Comparison of ENCODE assay signal across 1 cellular context in the genomic region with DNA sequence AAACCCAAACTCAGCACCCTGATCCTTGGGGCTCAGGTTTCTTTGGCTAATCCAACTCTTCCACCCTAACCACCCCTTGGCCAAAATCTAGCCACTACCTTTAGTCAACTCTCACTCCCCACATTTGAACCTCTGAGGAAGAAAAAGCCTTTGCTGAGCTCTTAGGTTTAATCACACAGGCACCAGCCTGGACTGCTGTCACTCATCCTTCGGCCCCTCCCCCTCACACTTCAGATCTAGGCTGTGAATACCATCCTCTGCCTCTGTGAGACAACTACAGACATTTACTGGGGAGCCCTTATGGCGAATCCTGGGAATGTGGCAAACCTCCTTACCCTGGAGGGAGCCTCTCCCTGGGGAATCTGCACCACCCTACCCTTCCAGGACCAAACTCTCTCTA.
TF ChIP-seq lines count a peak whose summit lies in the region.

No MANE protein-coding gene starts in this region.

TF ChIP-seq in HCT116, 20 proteins besides CTCF, POLR2A, EP300 and RAD21 (continued from another document):
- TF ChIP-seq CEBPB (IDR thresholded peaks at IDR 0.05; ENCODE audit: low read depth): no peak
- TF ChIP-seq, protein P1, sequence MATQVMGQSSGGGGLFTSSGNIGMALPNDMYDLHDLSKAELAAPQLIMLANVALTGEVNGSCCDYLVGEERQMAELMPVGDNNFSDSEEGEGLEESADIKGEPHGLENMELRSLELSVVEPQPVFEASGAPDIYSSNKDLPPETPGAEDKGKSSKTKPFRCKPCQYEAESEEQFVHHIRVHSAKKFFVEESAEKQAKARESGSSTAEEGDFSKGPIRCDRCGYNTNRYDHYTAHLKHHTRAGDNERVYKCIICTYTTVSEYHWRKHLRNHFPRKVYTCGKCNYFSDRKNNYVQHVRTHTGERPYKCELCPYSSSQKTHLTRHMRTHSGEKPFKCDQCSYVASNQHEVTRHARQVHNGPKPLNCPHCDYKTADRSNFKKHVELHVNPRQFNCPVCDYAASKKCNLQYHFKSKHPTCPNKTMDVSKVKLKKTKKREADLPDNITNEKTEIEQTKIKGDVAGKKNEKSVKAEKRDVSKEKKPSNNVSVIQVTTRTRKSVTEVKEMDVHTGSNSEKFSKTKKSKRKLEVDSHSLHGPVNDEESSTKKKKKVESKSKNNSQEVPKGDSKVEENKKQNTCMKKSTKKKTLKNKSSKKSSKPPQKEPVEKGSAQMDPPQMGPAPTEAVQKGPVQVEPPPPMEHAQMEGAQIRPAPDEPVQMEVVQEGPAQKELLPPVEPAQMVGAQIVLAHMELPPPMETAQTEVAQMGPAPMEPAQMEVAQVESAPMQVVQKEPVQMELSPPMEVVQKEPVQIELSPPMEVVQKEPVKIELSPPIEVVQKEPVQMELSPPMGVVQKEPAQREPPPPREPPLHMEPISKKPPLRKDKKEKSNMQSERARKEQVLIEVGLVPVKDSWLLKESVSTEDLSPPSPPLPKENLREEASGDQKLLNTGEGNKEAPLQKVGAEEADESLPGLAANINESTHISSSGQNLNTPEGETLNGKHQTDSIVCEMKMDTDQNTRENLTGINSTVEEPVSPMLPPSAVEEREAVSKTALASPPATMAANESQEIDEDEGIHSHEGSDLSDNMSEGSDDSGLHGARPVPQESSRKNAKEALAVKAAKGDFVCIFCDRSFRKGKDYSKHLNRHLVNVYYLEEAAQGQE (IDR thresholded peaks at IDR 0.05; ENCODE audit: low read depth): no peak
- no peak for TF ChIP-seq ZFX (IDR thresholded peaks at IDR 0.05)
- TF ChIP-seq ZNF274 (IDR thresholded peaks at IDR 0.05; ENCODE audit: low read depth, low read length): no peak
- TF ChIP-seq, protein P2, sequence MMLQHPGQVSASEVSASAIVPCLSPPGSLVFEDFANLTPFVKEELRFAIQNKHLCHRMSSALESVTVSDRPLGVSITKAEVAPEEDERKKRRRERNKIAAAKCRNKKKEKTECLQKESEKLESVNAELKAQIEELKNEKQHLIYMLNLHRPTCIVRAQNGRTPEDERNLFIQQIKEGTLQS (IDR thresholded peaks at IDR 0.05): no peak
- TF ChIP-seq, protein P3, sequence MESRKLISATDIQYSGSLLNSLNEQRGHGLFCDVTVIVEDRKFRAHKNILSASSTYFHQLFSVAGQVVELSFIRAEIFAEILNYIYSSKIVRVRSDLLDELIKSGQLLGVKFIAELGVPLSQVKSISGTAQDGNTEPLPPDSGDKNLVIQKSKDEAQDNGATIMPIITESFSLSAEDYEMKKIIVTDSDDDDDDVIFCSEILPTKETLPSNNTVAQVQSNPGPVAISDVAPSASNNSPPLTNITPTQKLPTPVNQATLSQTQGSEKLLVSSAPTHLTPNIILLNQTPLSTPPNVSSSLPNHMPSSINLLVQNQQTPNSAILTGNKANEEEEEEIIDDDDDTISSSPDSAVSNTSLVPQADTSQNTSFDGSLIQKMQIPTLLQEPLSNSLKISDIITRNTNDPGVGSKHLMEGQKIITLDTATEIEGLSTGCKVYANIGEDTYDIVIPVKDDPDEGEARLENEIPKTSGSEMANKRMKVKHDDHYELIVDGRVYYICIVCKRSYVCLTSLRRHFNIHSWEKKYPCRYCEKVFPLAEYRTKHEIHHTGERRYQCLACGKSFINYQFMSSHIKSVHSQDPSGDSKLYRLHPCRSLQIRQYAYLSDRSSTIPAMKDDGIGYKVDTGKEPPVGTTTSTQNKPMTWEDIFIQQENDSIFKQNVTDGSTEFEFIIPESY (IDR thresholded peaks at IDR 0.05; ENCODE audit: extremely low read depth, insufficient replicate concordance, low read length): no peak
- TF ChIP-seq POLR2AphosphoS5 (IDR thresholded peaks at IDR 0.05; ENCODE audit: low read depth, low read length): no peak
- TF ChIP-seq SP1 (IDR thresholded peaks at IDR 0.05; ENCODE audit: low read depth): no peak
- TF ChIP-seq SIN3A (IDR thresholded peaks at IDR 0.05; ENCODE audit: low read depth): no peak
- TF ChIP-seq SRF (IDR thresholded peaks at IDR 0.05; ENCODE audit: low read depth): no peak
- no peak for TF ChIP-seq EZH2 (IDR thresholded peaks at IDR 0.05)
